19 cellular contexts compared by ENCODE assay signal in genomic region chr20:48455606-48456360, GRCh38.
DNase-seq lines count a peak whose midpoint lies in the region; ATAC-seq and TF ChIP-seq lines count a peak whose summit lies in the region.
"Had no signal": no experiment of that assay in that cellular context is flagged by ENCODE, and none has a peak within 500 bp of the region (broad histone marks: within the 10 kb centered on the region; RNA-seq: fewer than 3 reads in every experiment).

No MANE protein-coding gene starts in this region.

- DNase-seq in ELF-1 (ENCODE audit: low read depth, low spot score) (peak; percentile 85), NCI-H2171 treated with DMSO at 0.1 percent for 48 hours (lab: John Stamatoyannopoulos, UW) (peak; percentile 95), ecto neural progenitor cell (ENCODE audit: low spot score) (peak; percentile 87), NCI-H2081 (lab: John Stamatoyannopoulos, UW) (no peak), GM19240 (ENCODE audit: insufficient read length, low spot score) (no peak)
- no peak for DNase-seq in activated CD8-positive, alpha-beta memory T cell treated with anti-CD3 and anti-CD28 coated beads, Interleukin-2, amount 50 U/mL, for 4 hours
- DNase-seq: activated CD4-positive, alpha-beta T cell treated with anti-CD3 and anti-CD28 coated beads, Interleukin-2, amount 50 U/mL, for 4 hours; activated T-cell treated with anti-CD3 and anti-CD28 coated beads, Interleukin-2, amount 50 U/mL, for 1 hour; GOT3; left lung; NCI-H1105; NCI-H510A; stimulated activated CD4-positive, alpha-beta T cell treated with anti-CD3 and anti-CD28 coated beads, Interleukin-4, amount 100 ng/mL, for 4 hours; stimulated activated CD8-positive, alpha-beta memory T cell treated with anti-CD3 and anti-CD28 coated beads, Interleukin-4, amount 100 ng/mL, for 48 hours had no signal

- H3K36me3 ChIP-seq in parathyroid adenoma (ENCODE audit: control insufficient read depth, insufficient read depth, low read length) = no peaks in the 10 kb centered on the region
- H3K36me3 ChIP-seq: left lung had no signal

- no peaks in the 10 kb centered on the region for H3K27me3 ChIP-seq in parathyroid adenoma (ENCODE audit: control insufficient read depth, insufficient read depth, low read length)

- no peak for ATAC-seq in GM18870 (IDR thresholded peaks at IDR 0.05; ENCODE audit: unreplicated experiment)
- ATAC-seq: left lung, Panc1 had no signal

- peaks cover 23% of the 10 kb centered on the region for H3K4me1 ChIP-seq in parathyroid adenoma
- H3K4me1 ChIP-seq: left lung had no signal

- no peaks in the 10 kb centered on the region for H3K79me2 ChIP-seq in parathyroid adenoma

- no peaks in the 10 kb centered on the region for H3K9me3 ChIP-seq in parathyroid adenoma (ENCODE audit: control insufficient read depth, low read length)
- H3K9me3 ChIP-seq: left lung had no signal

- H3K27ac ChIP-seq in parathyroid adenoma = no peak overlapping the region
- H3K27ac ChIP-seq: KMS-11, left lung had no signal

- no peak for TF ChIP-seq CTCF in parathyroid adenoma (IDR thresholded peaks at IDR 0.05)

- no peak overlapping the region for H3K9ac ChIP-seq in parathyroid adenoma
- H3K9ac ChIP-seq: KMS-11 had no signal

- no peak overlapping the region for H3K4me3 ChIP-seq in parathyroid adenoma (ENCODE audit: low read depth, low read length)
- H3K4me3 ChIP-seq: left lung, smooth muscle cell had no signal

- peak overlapping the region; percentile 66 for H2AFZ ChIP-seq in parathyroid adenoma

- H3K4me2 ChIP-seq in parathyroid adenoma (ENCODE audit: low read length) = peak overlapping the region; percentile 27
- H3K4me2 ChIP-seq: KMS-11, smooth muscle cell had no signal

Comparison
In these comparisons a context has a peak if more than half of its experiments do, and no peak if none do; other contexts are left out.
1. DNase-seq: peak in ELF-1 (single experiment), NCI-H2171 treated with DMSO at 0.1 percent for 48 hours (single experiment) and ecto neural progenitor cell (single experiment); none in activated CD8-positive, alpha-beta memory T cell treated with anti-CD3 and anti-CD28 coated beads, Interleukin-2, amount 50 U/mL, for 4 hours (single experiment), NCI-H2081 (0 of 2) and GM19240 (single experiment).